9 cellular contexts compared by ENCODE assay signal in genomic region chr17:39450847-39451581, GRCh38. TPM values are rescaled to one million over a fixed set of nuclear protein-coding genes. Genes with fewer than 3 reads are reported as not detected.
A peak's percentile ranks its signal among the peaks of the same experiment; 100 is the strongest.
DNase-seq lines count a peak whose midpoint lies in the region; ATAC-seq, FAIRE-seq and TF ChIP-seq lines count a peak whose summit lies in the region.
"Had no signal": no experiment of that assay in that cellular context is flagged by ENCODE, and none has a peak within 500 bp of the region (broad histone marks: within the 10 kb centered on the region; RNA-seq: fewer than 3 reads in every experiment).

TSS of gene MED1 (minus strand) at chr17:39451263. CDS start at chr17:39451062, 201 bp downstream.

- dilution Hi-C loops in keratinocyte (cut with MboI; ENCODE audit: extremely low pct_ligation_motif_present, low sequenced_read_pairs) = no loop called here

- peak; percentile 86 for FAIRE-seq in keratinocyte (lab: Jason Lieb, UNC)
- FAIRE-seq: colon had no signal

- no peaks in the 10 kb centered on the region for H3K27me3 ChIP-seq in keratinocyte (ENCODE audit: control insufficient read depth, extremely low read depth, insufficient read depth, low read length)

- DNase-seq in AG09319 (ENCODE audit: extremely low read depth, low read depth) = peak; percentile 96
- peak; percentile 99 for DNase-seq in NCI-H460 (ENCODE audit: extremely low read depth, low read depth)
- peak; percentile 85 for DNase-seq in activated CD4-positive, CD25-positive, alpha-beta regulatory T cell treated with anti-CD3 and anti-CD28 coated beads, Interleukin-2, amount 50 U/mL, for 72 hours
- peak; percentile 49 to 77 for DNase-seq in cerebellar nuclear complex (lab: John Stamatoyannopoulos, UW)
- peak; percentile 68 for DNase-seq in keratinocyte (ENCODE audit: low read depth, low spot score)
- peak; percentile 76 to 78 for DNase-seq in stimulated activated CD4-positive, alpha-beta T cell treated with anti-CD3 and anti-CD28 coated beads, Interleukin-15, amount 100 ng/mL, for 1 hour (ENCODE audit: low read depth in 1 of 2, low spot score in 1 of 2)

- H3K79me2 ChIP-seq in keratinocyte (ENCODE audit: control insufficient read depth, insufficient read depth, low read length) = peaks cover 37% of the 10 kb centered on the region

- peak within 1 kb of the TSS; percentile 91 for H3K4me2 ChIP-seq in keratinocyte (ENCODE audit: control insufficient read depth, extremely low read depth, insufficient read depth, low read depth, low read length)

- H3K9me3 ChIP-seq in keratinocyte (ENCODE audit: control insufficient read depth, low read depth, low read length) = no peaks in the 10 kb centered on the region

- peak; percentile 98 for ATAC-seq in GM19035 (IDR thresholded peaks at IDR 0.05; ENCODE audit: unreplicated experiment)
- ATAC-seq in HG03378 (IDR thresholded peaks at IDR 0.05; ENCODE audit: unreplicated experiment) = peak; percentile 73

- H3K9me1 ChIP-seq in keratinocyte (ENCODE audit: control insufficient read depth, extremely low read depth, insufficient read depth, low read length) = no peaks in the 10 kb centered on the region

- peaks cover 10% of the 10 kb centered on the region for H3K4me1 ChIP-seq in keratinocyte (ENCODE audit: control insufficient read depth, extremely low read depth, insufficient read depth, low read length)

- H4K20me1 ChIP-seq in keratinocyte (ENCODE audit: control insufficient read depth, extremely low read depth, insufficient read depth, low read length) = no peaks in the 10 kb centered on the region

- TF ChIP-seq CTCF in AG09319 (IDR thresholded peaks at IDR 0.05; ENCODE audit: low read depth, low read length) (no peak), keratinocyte (optimal IDR thresholded peaks at IDR 0.05 in 1 of 3, IDR thresholded peaks at IDR 0.05 in 1 of 3, conservative IDR thresholded peaks at IDR 0.05 in 1 of 3; ENCODE audit: extremely low read depth in 1 of 3, insufficient read depth in 2 of 3, low read length in 3 of 3) (no peak)

- H2AFZ ChIP-seq in keratinocyte (ENCODE audit: control insufficient read depth, low read length) = peak within 1 kb of the TSS; percentile 100

- H3K27ac ChIP-seq in keratinocyte (ENCODE audit: control insufficient read depth, insufficient read depth, low read length) = peak within 1 kb of the TSS; percentile 98

- H3K36me3 ChIP-seq in keratinocyte (ENCODE audit: control insufficient read depth in 2 of 2, extremely low read depth in 1 of 2, insufficient read depth in 2 of 2, low read length in 2 of 2) = peaks cover 0 to 5% of the 10 kb centered on the region in 2 experiments

- H3K9ac ChIP-seq in keratinocyte (ENCODE audit: control insufficient read depth, extremely low read depth, insufficient read depth, low read length) = peak within 1 kb of the TSS; percentile 100

- H3K4me3 ChIP-seq in keratinocyte (ENCODE audit: control insufficient read depth in 2 of 3, extremely low read depth in 1 of 3, insufficient read depth in 2 of 3, low read depth in 1 of 3, low read length in 3 of 3) = peak within 1 kb of the TSS; percentile 78 to 91 (median 79)

RNA-seq across cellular contexts. Expression of gene MED1, which starts in this region (rescaled TPM):
- total RNA-seq in NCI-H460 (2014; rRNA removed; shearing (Covaris generic)) = 37.5 and 37.6 TPM in 2 replicates
- 9.7 and 16.1 TPM in 2 replicates for polyA plus RNA-seq in NCI-H460 (2014; cell fraction: nucleus; rRNA removed)
- polyA plus RNA-seq in keratinocyte = 26.7 to 31.1 TPM (median 27.1 TPM) in 3 replicates
- polyA plus RNA-seq in keratinocyte (2011; ENCODE audit: low read depth) = 6.6 TPM
- polyA plus RNA-seq in keratinocyte (2011; cell fraction: cytosol; rRNA removed) = 15.3 and 31.0 TPM in 2 replicates
- 35.2 and 38.8 TPM in 2 replicates for polyA plus RNA-seq in keratinocyte (2011; cell fraction: nucleus; rRNA removed)
- polyA plus RNA-seq in keratinocyte (2012; ENCODE audit: low replicate concordance) = 14.5 and 21.7 TPM in 2 replicates
- 30.1 to 43.1 TPM (median 33.9 TPM) in 3 replicates for polyA minus RNA-seq in keratinocyte
- 15.5 TPM for polyA minus RNA-seq in keratinocyte (2011; cell fraction: cytosol; rRNA and poly(A)+ RNA removed)
- 27.0 and 50.7 TPM in 2 replicates for polyA minus RNA-seq in keratinocyte (2011; cell fraction: nucleus; rRNA and poly(A)+ RNA removed)

Comparison
In these comparisons a context has a peak if more than half of its experiments do, and no peak if none do; other contexts are left out.
1. Peak in every context shown above with its lines: DNase-seq, ATAC-seq, H3K4me3 ChIP-seq and H3K27ac ChIP-seq.